In the genomic region with DNA sequence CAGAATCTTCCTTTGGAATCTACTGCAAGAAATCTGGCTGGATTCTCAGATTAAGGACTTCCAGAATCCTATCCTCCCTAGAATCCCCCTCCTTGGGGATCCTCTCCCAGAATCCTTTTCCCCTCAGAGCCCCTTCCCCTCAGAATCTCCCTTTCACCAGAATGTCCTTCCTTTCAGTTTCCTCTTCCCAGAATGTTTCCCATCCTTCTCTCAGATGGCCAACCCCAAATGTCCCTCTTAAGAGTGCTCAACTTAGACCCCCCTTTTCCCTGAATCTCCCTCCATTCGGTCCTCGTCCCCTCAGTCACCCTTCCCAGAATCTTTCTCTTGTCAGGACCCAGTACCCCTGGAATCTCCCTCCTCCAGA, we compare ENCODE assay signal across 2 cellular contexts.
TF ChIP-seq lines count a peak whose summit lies in the region.

No MANE protein-coding gene starts in this region.

TF ChIP-seq in SK-N-SH, 30 proteins besides CTCF, POLR2A, EP300 and RAD21 (continued from another document):
- TF ChIP-seq, protein P1, sequence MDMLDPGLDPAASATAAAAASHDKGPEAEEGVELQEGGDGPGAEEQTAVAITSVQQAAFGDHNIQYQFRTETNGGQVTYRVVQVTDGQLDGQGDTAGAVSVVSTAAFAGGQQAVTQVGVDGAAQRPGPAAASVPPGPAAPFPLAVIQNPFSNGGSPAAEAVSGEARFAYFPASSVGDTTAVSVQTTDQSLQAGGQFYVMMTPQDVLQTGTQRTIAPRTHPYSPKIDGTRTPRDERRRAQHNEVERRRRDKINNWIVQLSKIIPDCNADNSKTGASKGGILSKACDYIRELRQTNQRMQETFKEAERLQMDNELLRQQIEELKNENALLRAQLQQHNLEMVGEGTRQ (IDR thresholded peaks at IDR 0.05; ENCODE audit: borderline replicate concordance, low read depth, low read length), result no peak

TF ChIP-seq in SK-N-SH treated with all-trans-retinoic acid at 6 μM for 48 hours, 23 proteins besides CTCF, POLR2A, EP300 and RAD21 (continued from another document):
- TF ChIP-seq, protein P2, sequence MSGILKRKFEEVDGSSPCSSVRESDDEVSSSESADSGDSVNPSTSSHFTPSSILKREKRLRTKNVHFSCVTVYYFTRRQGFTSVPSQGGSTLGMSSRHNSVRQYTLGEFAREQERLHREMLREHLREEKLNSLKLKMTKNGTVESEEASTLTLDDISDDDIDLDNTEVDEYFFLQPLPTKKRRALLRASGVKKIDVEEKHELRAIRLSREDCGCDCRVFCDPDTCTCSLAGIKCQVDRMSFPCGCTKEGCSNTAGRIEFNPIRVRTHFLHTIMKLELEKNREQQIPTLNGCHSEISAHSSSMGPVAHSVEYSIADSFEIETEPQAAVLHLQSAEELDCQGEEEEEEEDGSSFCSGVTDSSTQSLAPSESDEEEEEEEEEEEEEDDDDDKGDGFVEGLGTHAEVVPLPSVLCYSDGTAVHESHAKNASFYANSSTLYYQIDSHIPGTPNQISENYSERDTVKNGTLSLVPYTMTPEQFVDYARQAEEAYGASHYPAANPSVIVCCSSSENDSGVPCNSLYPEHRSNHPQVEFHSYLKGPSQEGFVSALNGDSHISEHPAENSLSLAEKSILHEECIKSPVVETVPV (CRISPR knock-in tag; IDR thresholded peaks at IDR 0.05), result no peak
